Comparison of ENCODE assay signal across 8 cellular contexts in genomic region chr13:108155185-108156106, GRCh38. TPM values are rescaled to one million over a fixed set of nuclear protein-coding genes. Genes with fewer than 3 reads are reported as not detected.
DNase-seq lines count a peak whose midpoint lies in the region; ATAC-seq and TF ChIP-seq lines count a peak whose summit lies in the region.

No MANE protein-coding gene starts in this region.

- no peak for ATAC-seq in GM18909 (IDR thresholded peaks at IDR 0.05; ENCODE audit: poor library complexity, unreplicated experiment)

- POLR2A ChIA-PET in HEK293T (lab: Yijun Ruan, JAX), result no interaction called here
- POLR2A ChIA-PET in activated CD4-positive, alpha-beta T cell treated with anti-CD3 and anti-CD28 coated beads, Interleukin-2, amount 10 ng/mL, durations not matched to agents 7 days and 5 days (lab: Charles Lee), result no interaction called here

- CTCF ChIA-PET in HEK293T (lab: Yijun Ruan, JAX), result interaction anchor here (0.7 to 1.0 kb wide), 8 partner anchors 9 to 945 kb away, joined by 3 to 5 read pairs (median 3); no protein-coding TSS in a partner anchor
- CTCF ChIA-PET in activated CD4-positive, alpha-beta T cell treated with anti-CD3 and anti-CD28 coated beads, Interleukin-2, amount 10 ng/mL, durations not matched to agents 7 days and 5 days (lab: Charles Lee), result interaction anchor here (1.0 to 1.3 kb wide), 2 partner anchors 9 to 22 kb away, joined by 3 to 4 read pairs; no protein-coding TSS in a partner anchor

- no peak overlapping the region for H3K4me3 Mint-ChIP-seq in activated CD4-positive, alpha-beta T cell treated with anti-CD3 and anti-CD28 coated beads, Interleukin-2, amount 10 ng/mL, durations not matched to agents 7 days and 5 days
- no peak overlapping the region for H3K4me3 Mint-ChIP-seq in mesothelial cell of epicardium

- no peak overlapping the region for H3K27ac Mint-ChIP-seq in activated CD4-positive, alpha-beta T cell treated with anti-CD3 and anti-CD28 coated beads, Interleukin-2, amount 10 ng/mL, durations not matched to agents 7 days and 5 days
- no peak overlapping the region for H3K27ac Mint-ChIP-seq in mesothelial cell of epicardium

- DNase-seq in ELF-1 (ENCODE audit: low read depth, low spot score) (peak; percentile 23), HEK293T (ENCODE audit: extremely low spot score) (peak; percentile 19), NCI-H2171 (lab: John Stamatoyannopoulos, UW) (peak; percentile 4), dermis microvascular lymphatic vessel endothelial cell (ENCODE audit: low read depth in 2 of 2) (peak; percentile 20 to 52), mesothelial cell of epicardium (ENCODE audit: low spot score in 2 of 2, unreplicated experiment in 2 of 2) (peak in 1 of 2 experiments; percentile 72)
- peak; percentile 55 for DNase-seq in activated CD4-positive, alpha-beta T cell treated with anti-CD3 and anti-CD28 coated beads, Interleukin-2, amount 10 ng/mL, durations not matched to agents 7 days and 5 days
- DNase-seq in stimulated activated CD8-positive, alpha-beta memory T cell treated with anti-CD3 and anti-CD28 coated beads, Interleukin-2, amount 100 ng/mL, for 48 hours (ENCODE audit: low read depth in 2 of 2), result peak; percentile 28 to 43

- H3K4me1 Mint-ChIP-seq in activated CD4-positive, alpha-beta T cell treated with anti-CD3 and anti-CD28 coated beads, Interleukin-2, amount 10 ng/mL, durations not matched to agents 7 days and 5 days, result no peaks in the 10 kb centered on the region
- H3K4me1 Mint-ChIP-seq in mesothelial cell of epicardium, result no peaks in the 10 kb centered on the region

- no peaks in the 10 kb centered on the region for H3K36me3 Mint-ChIP-seq in activated CD4-positive, alpha-beta T cell treated with anti-CD3 and anti-CD28 coated beads, Interleukin-2, amount 10 ng/mL, durations not matched to agents 7 days and 5 days (ENCODE audit: low read depth)
- H3K36me3 Mint-ChIP-seq in mesothelial cell of epicardium, result no peaks in the 10 kb centered on the region

- H3K9me3 Mint-ChIP-seq in activated CD4-positive, alpha-beta T cell treated with anti-CD3 and anti-CD28 coated beads, Interleukin-2, amount 10 ng/mL, durations not matched to agents 7 days and 5 days, result peaks cover 5% of the 10 kb centered on the region
- peaks cover 5% of the 10 kb centered on the region for H3K9me3 Mint-ChIP-seq in mesothelial cell of epicardium

- H3K27me3 Mint-ChIP-seq in activated CD4-positive, alpha-beta T cell treated with anti-CD3 and anti-CD28 coated beads, Interleukin-2, amount 10 ng/mL, durations not matched to agents 7 days and 5 days, result peaks cover 2% of the 10 kb centered on the region
- peaks cover 6% of the 10 kb centered on the region for H3K27me3 Mint-ChIP-seq in mesothelial cell of epicardium (ENCODE audit: low read depth)

- TF ChIP-seq CTCF in mesothelial cell of epicardium (IDR thresholded peaks at IDR 0.05; ENCODE audit: unreplicated experiment), result peak; percentile 95

TF ChIP-seq in HEK293T, 16 proteins besides CTCF, POLR2A, EP300 and RAD21:
- TF ChIP-seq ZNF384 (IDR thresholded peaks at IDR 0.05) (peak; percentile 38; the same call in 1 of the 2 replicates), ELF4 (IDR thresholded peaks at IDR 0.05) (no peak)

RNA-seq across cellular contexts. Expression of gene LIG4, which starts 59.9 kb away (rescaled TPM):
- 10 to 100 TPM in 1 of 2 experiments, 1 to 10 TPM in 1; 9.5 to 10.8 TPM for total RNA-seq in activated CD4-positive, alpha-beta T cell treated with anti-CD3 and anti-CD28 coated beads, Interleukin-2, amount 10 ng/mL, durations not matched to agents 7 days and 5 days
- total RNA-seq in dermis microvascular lymphatic vessel endothelial cell, result 6.1 and 7.7 TPM in 2 replicates
- 7.0 to 7.2 TPM (median 7.2 TPM) in 3 replicates for total RNA-seq in mesothelial cell of epicardium
